ENCODE assay signal across 15 cellular contexts in genomic region chr2:24809316-24810007, GRCh38. TPM values are rescaled to one million over a fixed set of nuclear protein-coding genes. Genes with fewer than 3 reads are reported as not detected.
DNase-seq lines count a peak whose midpoint lies in the region; ATAC-seq and TF ChIP-seq lines count a peak whose summit lies in the region.
"Had no signal": no experiment of that assay in that cellular context is flagged by ENCODE, and none has a peak within 500 bp of the region (broad histone marks: within the 10 kb centered on the region; RNA-seq: fewer than 3 reads in every experiment).

No MANE protein-coding gene starts in this region.

- peak overlapping the region; percentile 31 for H3K27ac ChIP-seq in A673 (ENCODE audit: low read depth, low read length, poor library complexity, severe bottlenecking)
- H3K27ac ChIP-seq in CD8-positive, alpha-beta memory T cell (ENCODE audit: low read depth, low read length): no peak overlapping the region
- H3K27ac ChIP-seq: esophagus squamous epithelium, tibial artery had no signal

- CTCF ChIA-PET in A673 (lab: Charles Lee): no interaction called here
- CTCF ChIA-PET in CD8-positive, alpha-beta memory T cell (lab: Charles Lee): interaction anchor here (1.0 kb wide), 1 partner anchor 17 kb away, joined by 3 read pairs; the partner anchor contains the start of genes CENPO and PTRHD1
- CTCF ChIA-PET in T-cell (lab: Charles Lee): interaction anchor here in 1 of 2 donors (0.6 kb wide), 1 partner anchor 575 kb away, joined by 4 read pairs; no protein-coding TSS in a partner anchor

- peak overlapping the region in 4 of 8 donors; percentile 3 to 88 (median 56) for H3K27ac Mint-ChIP-seq in CD8-positive, alpha-beta memory T cell
- peak overlapping the region in 1 of 2 donors; percentile 44 for H3K27ac Mint-ChIP-seq in T-cell

- no peaks in the 10 kb centered on the region for H3K9me3 ChIP-seq in A673 (ENCODE audit: low read depth, low read length, poor library complexity, severe bottlenecking)
- no peaks in the 10 kb centered on the region for H3K9me3 ChIP-seq in CD8-positive, alpha-beta memory T cell (ENCODE audit: low read length)
- H3K9me3 ChIP-seq: BE2C, esophagus squamous epithelium, tibial artery had no signal

- H3K4me3 ChIP-seq in A673 (ENCODE audit: low read depth, low read length, poor library complexity, severe bottlenecking) (no peak overlapping the region), fibroblast of the aortic adventitia (ENCODE audit: low read depth, low read length) (no peak overlapping the region)
- no peak overlapping the region for H3K4me3 ChIP-seq in CD8-positive, alpha-beta memory T cell (ENCODE audit: low read length)
- H3K4me3 ChIP-seq: esophagus squamous epithelium, tibial artery had no signal

- no peak for ATAC-seq in T-cell (replicated peaks in 1 of 4)
- no peak for ATAC-seq in GM19463 (IDR thresholded peaks at IDR 0.05; ENCODE audit: unreplicated experiment)
- ATAC-seq in HG02870 (IDR thresholded peaks at IDR 0.05; ENCODE audit: unreplicated experiment): no peak

- DNase-seq in A673 (ENCODE audit: low spot score) (no peak), T-cell (no peak), fibroblast of the aortic adventitia (ENCODE audit: low read depth) (peak; percentile 20), occipital lobe (lab: John Stamatoyannopoulos, UW) (no peak), cerebellar cortex (ENCODE audit: low spot score) (no peak)
- DNase-seq in CD8-positive, alpha-beta memory T cell: no peak
- DNase-seq: activated naive CD4-positive, alpha-beta T cell treated with anti-CD3 and anti-CD28 coated beads, Interleukin-2, amount 10 ng/mL, durations not matched to agents 7 days and 5 days; BE2C; esophagus squamous epithelium; NCI-H2107; NCI-H82; tibial artery had no signal

- BruUV-seq in A673 (replicated peaks; lab: Mats Ljungman, UMichigan): no TSS peak

- POLR2A ChIA-PET in A673 (lab: Charles Lee; ENCODE audit: low non-redundant PET) (no interaction called here), T-cell (lab: Charles Lee) (interaction anchor here (0.6 kb wide), 2 partner anchors 12 to 167 kb away, joined by 3 to 6 read pairs; no protein-coding TSS in a partner anchor)
- POLR2A ChIA-PET in CD8-positive, alpha-beta memory T cell (lab: Charles Lee): no interaction called here

- peaks cover 10 to 14% (median 13%) of the 10 kb centered on the region in 3 donors for H3K36me3 Mint-ChIP-seq in CD8-positive, alpha-beta memory T cell
- H3K36me3 Mint-ChIP-seq in T-cell: peaks cover 31% of the 10 kb centered on the region

- peaks cover 10 to 27% (median 25%) of the 10 kb centered on the region in 3 donors for H3K4me1 Mint-ChIP-seq in CD8-positive, alpha-beta memory T cell
- peaks cover 7 to 27% (median 10%) of the 10 kb centered on the region in 3 donors for H3K4me1 Mint-ChIP-seq in T-cell

- no peak for TF ChIP-seq CTCF in A673 (conservative IDR thresholded peaks at IDR 0.05; ENCODE audit: low read depth, low read length)
- TF ChIP-seq CTCF in fibroblast of the aortic adventitia (IDR thresholded peaks at IDR 0.05; ENCODE audit: insufficient read depth, low read length): no peak

- peaks cover 27% of the 10 kb centered on the region for H3K36me3 ChIP-seq in A673 (ENCODE audit: insufficient read depth, low read length, poor library complexity, severe bottlenecking)
- no peaks in the 10 kb centered on the region for H3K36me3 ChIP-seq in CD8-positive, alpha-beta memory T cell (ENCODE audit: insufficient read depth, low read length)

- H3K4me1 ChIP-seq in A673 (ENCODE audit: insufficient read depth, low read length, poor library complexity, severe bottlenecking): peaks cover 8% of the 10 kb centered on the region
- H3K4me1 ChIP-seq in CD8-positive, alpha-beta memory T cell (ENCODE audit: insufficient read depth, low read length): no peaks in the 10 kb centered on the region
- H3K4me1 ChIP-seq: BE2C, tibial artery had no signal

- peaks cover 0 to 3% (median 0%) of the 10 kb centered on the region in 5 donors for H3K9me3 Mint-ChIP-seq in CD8-positive, alpha-beta memory T cell
- peaks cover 0 to 8% (median 3%) of the 10 kb centered on the region in 3 donors for H3K9me3 Mint-ChIP-seq in T-cell
- H3K9me3 Mint-ChIP-seq: activated naive CD4-positive, alpha-beta T cell treated with anti-CD3 and anti-CD28 coated beads, Interleukin-2, amount 10 ng/mL, durations not matched to agents 7 days and 5 days had no signal

- no peaks in the 10 kb centered on the region for H3K27me3 Mint-ChIP-seq in CD8-positive, alpha-beta memory T cell
- no peaks in the 10 kb centered on the region for H3K27me3 Mint-ChIP-seq in T-cell
- H3K27me3 Mint-ChIP-seq: activated naive CD4-positive, alpha-beta T cell treated with anti-CD3 and anti-CD28 coated beads, Interleukin-2, amount 10 ng/mL, durations not matched to agents 7 days and 5 days; IgD-negative memory B cell had no signal

- no peaks in the 10 kb centered on the region for H3K27me3 ChIP-seq in A673 (replicated peaks; ENCODE audit: insufficient read depth, low read depth, low read length, poor library complexity)
- no peaks in the 10 kb centered on the region for H3K27me3 ChIP-seq in CD8-positive, alpha-beta memory T cell (ENCODE audit: insufficient read depth, low read length, poor library complexity, severe bottlenecking)
- H3K27me3 ChIP-seq: BE2C, esophagus squamous epithelium, tibial artery had no signal

- peak overlapping the region in 5 of 7 donors; percentile 11 to 67 (median 36) for H3K4me3 Mint-ChIP-seq in CD8-positive, alpha-beta memory T cell
- H3K4me3 Mint-ChIP-seq in T-cell: peak overlapping the region; percentile 9 to 34 (median 25)
- H3K4me3 Mint-ChIP-seq: activated naive CD4-positive, alpha-beta T cell treated with anti-CD3 and anti-CD28 coated beads, Interleukin-2, amount 10 ng/mL, durations not matched to agents 7 days and 5 days; IgD-negative memory B cell had no signal

- intact Hi-C loops in A673 (cut with micrococcal nuclease; ENCODE audit: unreplicated experiment): no loop called here

RNA-seq across cellular contexts. Expression of gene CENPO, which starts 16.2 kb away (rescaled TPM):
- 61.9 and 69.4 TPM in 2 replicates for total RNA-seq in A673 (2021)
- 10 to 100 TPM; 43.0 to 51.7 TPM for total RNA-seq in CD8-positive, alpha-beta memory T cell
- polyA plus RNA-seq in CD8-positive, alpha-beta memory T cell: 4.2 TPM
- 1 to 10 TPM; 4.8 to 8.4 (median 6.4) TPM for total RNA-seq in T-cell
- 5.5 and 35.3 TPM in 2 replicates for total RNA-seq in fibroblast of the aortic adventitia (ENCODE audit: low replicate concordance)
- total RNA-seq in occipital lobe: 9.7 TPM

RNA-seq across cellular contexts. Expression of gene PTRHD1, which starts 16.3 kb away (rescaled TPM):
- total RNA-seq in A673 (2021): 33.4 and 34.9 TPM in 2 replicates
- total RNA-seq in CD8-positive, alpha-beta memory T cell: 10 to 100 TPM; 24.7 to 29.2 TPM
- 44.5 TPM for polyA plus RNA-seq in CD8-positive, alpha-beta memory T cell
- 10 to 100 TPM; 13.6 to 20.1 (median 14.9) TPM for total RNA-seq in T-cell
- 23.7 and 33.4 TPM in 2 replicates for total RNA-seq in fibroblast of the aortic adventitia (ENCODE audit: low replicate concordance)
- total RNA-seq in occipital lobe: 31.5 TPM

Comparison
In these comparisons a context has a peak if more than half of its experiments do, and no peak if none do; other contexts are left out.
1. POLR2A ChIA-PET loops: an anchor here in T-cell (0.6 kb wide); none called in A673 and CD8-positive, alpha-beta memory T cell.